In the genomic region with DNA sequence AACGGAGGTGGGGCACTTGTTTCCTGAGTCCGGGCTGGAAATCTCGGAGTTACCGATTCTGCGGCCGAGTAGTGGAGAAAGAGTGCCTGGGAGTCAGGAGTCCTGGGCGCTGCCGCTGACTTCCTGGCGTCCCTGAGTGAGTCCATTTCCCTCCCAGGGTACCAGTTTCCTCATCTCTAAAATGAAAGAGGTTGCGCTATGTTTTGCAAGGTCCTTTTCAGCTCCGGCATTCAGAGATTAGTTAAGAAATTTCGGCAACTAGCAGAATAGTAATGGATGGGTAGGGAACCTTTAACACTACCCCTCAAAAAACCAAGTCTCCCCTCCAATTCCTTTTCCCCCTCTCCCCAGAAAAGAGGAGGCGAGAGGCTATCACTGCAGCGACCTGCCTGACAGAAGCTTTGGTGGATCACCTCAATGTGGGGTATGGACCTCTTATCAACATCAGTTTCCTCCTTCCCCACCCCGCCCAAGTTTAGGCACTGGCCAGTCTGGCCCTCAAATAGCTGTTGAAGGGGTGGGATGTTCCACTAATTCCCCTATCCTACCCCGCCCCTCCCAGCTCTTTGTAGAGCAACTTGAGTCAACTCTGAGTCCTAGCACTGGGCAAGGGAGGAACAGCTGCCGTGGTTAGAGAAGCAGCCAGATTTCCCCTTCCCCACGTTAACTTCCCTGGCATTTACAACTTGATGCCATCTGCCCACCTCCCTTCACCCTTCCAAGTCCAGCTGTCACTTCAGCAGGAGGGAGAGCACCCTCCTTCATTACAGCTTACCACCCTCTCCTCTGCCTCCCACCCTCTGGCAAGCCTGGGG, we compare ENCODE assay signal across 8 cellular contexts. TPM values are rescaled to one million over a fixed set of nuclear protein-coding genes. Genes with fewer than 3 reads are reported as not detected.
DNase-seq lines count a peak whose midpoint lies in the region; ATAC-seq, FAIRE-seq and TF ChIP-seq lines count a peak whose summit lies in the region.

No MANE protein-coding gene starts in this region.

- peaks cover 57% of the 10 kb centered on the region for H3K4me1 Mint-ChIP-seq in activated CD8-positive, alpha-beta memory T cell treated with anti-CD3 and anti-CD28 coated beads, Interleukin-2, amount 10 ng/mL, durations not matched to agents 7 days and 5 days
- peaks cover 43% of the 10 kb centered on the region for H3K4me1 Mint-ChIP-seq in nephron progenitor cell

- no peaks in the 10 kb centered on the region for H3K9me3 Mint-ChIP-seq in activated CD8-positive, alpha-beta memory T cell treated with anti-CD3 and anti-CD28 coated beads, Interleukin-2, amount 10 ng/mL, durations not matched to agents 7 days and 5 days (ENCODE audit: low read depth)
- H3K9me3 Mint-ChIP-seq in nephron progenitor cell: no peaks in the 10 kb centered on the region

- peaks cover 5% of the 10 kb centered on the region for H3K27me3 Mint-ChIP-seq in activated CD8-positive, alpha-beta memory T cell treated with anti-CD3 and anti-CD28 coated beads, Interleukin-2, amount 10 ng/mL, durations not matched to agents 7 days and 5 days
- H3K27me3 Mint-ChIP-seq in nephron progenitor cell (ENCODE audit: low read depth, poor library complexity): peaks cover 18% of the 10 kb centered on the region

- peak overlapping the region in 58 of 59 donors; percentile 75 to 98 (median 95) for H3K27ac ChIP-seq in dorsolateral prefrontal cortex

- no peak for FAIRE-seq in HTR-8/SVneo (lab: Jason Lieb, UNC)

- peak overlapping the region; percentile 90 for H3K27ac Mint-ChIP-seq in activated CD8-positive, alpha-beta memory T cell treated with anti-CD3 and anti-CD28 coated beads, Interleukin-2, amount 10 ng/mL, durations not matched to agents 7 days and 5 days
- no peak overlapping the region for H3K27ac Mint-ChIP-seq in nephron progenitor cell

- DNase-seq in activated CD8-positive, alpha-beta memory T cell treated with anti-CD3 and anti-CD28 coated beads, Interleukin-2, amount 10 ng/mL, durations not matched to agents 7 days and 5 days: no peak
- DNase-seq in activated CD8-positive, alpha-beta memory T cell treated with anti-CD3 and anti-CD28 coated beads for 24 hours: no peak
- DNase-seq in NOMO-1 (lab: John Stamatoyannopoulos, UW; ENCODE audit: unreplicated experiment in 2 of 2) (peak; percentile 70 to 76), dorsolateral prefrontal cortex (no peak), nephron progenitor cell (no peak), HTR-8/SVneo (ENCODE audit: insufficient read length, low spot score) (no peak)

- no peaks in the 10 kb centered on the region for H3K27me3 ChIP-seq in dorsolateral prefrontal cortex

- CTCF ChIA-PET in activated CD8-positive, alpha-beta memory T cell treated with anti-CD3 and anti-CD28 coated beads, Interleukin-2, amount 10 ng/mL, durations not matched to agents 7 days and 5 days (lab: Charles Lee): interaction anchor here (1.0 to 11.3 kb wide), 7 partner anchors 8 to 223 kb away, joined by 4 to 233 read pairs (median 9); a partner anchor contains a TSS

- intact Hi-C loops in dorsolateral prefrontal cortex (cut with DNase I): loop anchor here (5.0 to 10.0 kb wide), 2 partner anchors 59 to 62 kb away; no protein-coding TSS in a partner anchor

- H3K36me3 Mint-ChIP-seq in activated CD8-positive, alpha-beta memory T cell treated with anti-CD3 and anti-CD28 coated beads, Interleukin-2, amount 10 ng/mL, durations not matched to agents 7 days and 5 days: peaks cover 5% of the 10 kb centered on the region
- H3K36me3 Mint-ChIP-seq in nephron progenitor cell (ENCODE audit: low read depth): no peaks in the 10 kb centered on the region

- peak overlapping the region; percentile 90 for H3K4me3 Mint-ChIP-seq in activated CD8-positive, alpha-beta memory T cell treated with anti-CD3 and anti-CD28 coated beads, Interleukin-2, amount 10 ng/mL, durations not matched to agents 7 days and 5 days
- H3K4me3 Mint-ChIP-seq in nephron progenitor cell: peak overlapping the region; percentile 88

- no peak for ATAC-seq in activated CD8-positive, alpha-beta memory T cell treated with anti-CD3 and anti-CD28 coated beads, Interleukin-2, amount 10 ng/mL, durations not matched to agents 7 days and 5 days
- ATAC-seq in GM21423 (IDR thresholded peaks at IDR 0.05; ENCODE audit: unreplicated experiment) (no peak), GM21723 (IDR thresholded peaks at IDR 0.05; ENCODE audit: unreplicated experiment) (no peak)

- peak overlapping the region; percentile 65 to 98 (median 85) for H3K4me3 ChIP-seq in dorsolateral prefrontal cortex

- peak in 1 of 56 donors; percentile 2 for TF ChIP-seq CTCF in dorsolateral prefrontal cortex (IDR thresholded peaks at IDR 0.05 in 54 of 56, conservative IDR thresholded peaks at IDR 0.05 in 2 of 56; ENCODE audit: low read depth in 1 of 56, partially characterized antibody in 56 of 56)
- TF ChIP-seq CTCF in nephron progenitor cell (IDR thresholded peaks at IDR 0.05): no peak

RNA-seq across cellular contexts. Expression of a gene that starts 0.9 kb away (rescaled TPM):
- total RNA-seq in activated CD8-positive, alpha-beta memory T cell treated with anti-CD3 and anti-CD28 coated beads, Interleukin-2, amount 10 ng/mL, durations not matched to agents 7 days and 5 days: 100 to 1,000 TPM; 151 to 152 TPM
- 100 to 1,000 TPM in 89 of 120 experiments, 10 to 100 TPM in 31; 73.5 to 149 (median 111) TPM for total RNA-seq in dorsolateral prefrontal cortex

RNA-seq across cellular contexts. Expression of a gene that starts 3.4 kb away (rescaled TPM):
- total RNA-seq in activated CD8-positive, alpha-beta memory T cell treated with anti-CD3 and anti-CD28 coated beads, Interleukin-2, amount 10 ng/mL, durations not matched to agents 7 days and 5 days: 10 to 100 TPM; 11.1 to 14.4 TPM
- 10 to 100 TPM in 45 of 120 experiments, 1 to 10 TPM in 75; 3.2 to 19.4 (median 9.0) TPM for total RNA-seq in dorsolateral prefrontal cortex

RNA-seq across cellular contexts. Expression of a gene that starts 9.1 kb away (rescaled TPM):
- total RNA-seq in activated CD8-positive, alpha-beta memory T cell treated with anti-CD3 and anti-CD28 coated beads, Interleukin-2, amount 10 ng/mL, durations not matched to agents 7 days and 5 days: 1 to 10 TPM; 3.7 to 4.4 TPM
- total RNA-seq in dorsolateral prefrontal cortex: 100 to 1,000 TPM in 38 of 120 experiments, 10 to 100 TPM in 82; 47.1 to 183 (median 85.5) TPM

RNA-seq across cellular contexts. Expression of a gene that starts 12.0 kb away (rescaled TPM):
- total RNA-seq in activated CD8-positive, alpha-beta memory T cell treated with anti-CD3 and anti-CD28 coated beads, Interleukin-2, amount 10 ng/mL, durations not matched to agents 7 days and 5 days: 100 to 1,000 TPM; 222 to 288 TPM
- 100 to 1,000 TPM; 216 to 509 (median 301) TPM for total RNA-seq in dorsolateral prefrontal cortex

RNA-seq across cellular contexts. Expression of a gene that starts 26.1 kb away (rescaled TPM):
- 10 to 100 TPM; 10.9 to 14.1 TPM for total RNA-seq in activated CD8-positive, alpha-beta memory T cell treated with anti-CD3 and anti-CD28 coated beads, Interleukin-2, amount 10 ng/mL, durations not matched to agents 7 days and 5 days
- 10 to 100 TPM; 11.9 to 63.8 (median 21.4) TPM for total RNA-seq in dorsolateral prefrontal cortex

Comparison
In these comparisons a context has a peak if more than half of its experiments do, and no peak if none do; other contexts are left out.
1. DNase-seq: peak in NOMO-1 (2 of 2); none in activated CD8-positive, alpha-beta memory T cell treated with anti-CD3 and anti-CD28 coated beads, Interleukin-2, amount 10 ng/mL, durations not matched to agents 7 days and 5 days (single experiment), activated CD8-positive, alpha-beta memory T cell treated with anti-CD3 and anti-CD28 coated beads for 24 hours (single experiment), dorsolateral prefrontal cortex (0 of 10), nephron progenitor cell (single experiment) and HTR-8/SVneo (single experiment).
2. RNA of a gene that starts 9.1 kb away (total RNA-seq): 47.1 to 183 TPM in dorsolateral prefrontal cortex; 3.7 to 4.4 TPM in activated CD8-positive, alpha-beta memory T cell treated with anti-CD3 and anti-CD28 coated beads, Interleukin-2, amount 10 ng/mL, durations not matched to agents 7 days and 5 days; every median in the first group is over 4 times any median in the second.